ENCODE assay signal across 16 cellular contexts in genomic region chr16:21104124-21104860, GRCh38. TPM values are rescaled to one million over a fixed set of nuclear protein-coding genes. Genes with fewer than 3 reads are reported as not detected.
DNase-seq lines count a peak whose midpoint lies in the region; ATAC-seq and TF ChIP-seq lines count a peak whose summit lies in the region.
"Had no signal": no experiment of that assay in that cellular context is flagged by ENCODE, and none has a peak within 500 bp of the region (broad histone marks: within the 10 kb centered on the region; RNA-seq: fewer than 3 reads in every experiment).

No MANE protein-coding gene starts in this region.

- H3K27me3 ChIP-seq in heart left ventricle (no peaks in the 10 kb centered on the region), esophagus squamous epithelium (peaks cover 0 to 25% (median 0%) of the 10 kb centered on the region in 4 donors)
- H3K27me3 ChIP-seq: SJSA1, upper lobe of right lung had no signal

- peak overlapping the region in 2 of 12 donors; percentile 15 to 29 for H3K27ac ChIP-seq in heart left ventricle
- no peak overlapping the region for H3K27ac ChIP-seq in esophagus squamous epithelium
- H3K27ac ChIP-seq: SJSA1, upper lobe of right lung had no signal

- H3K36me3 ChIP-seq in heart left ventricle, result no peaks in the 10 kb centered on the region
- no peaks in the 10 kb centered on the region for H3K36me3 ChIP-seq in esophagus squamous epithelium
- H3K36me3 ChIP-seq: SJSA1, upper lobe of right lung had no signal

- TF ChIP-seq CTCF in heart left ventricle (IDR thresholded peaks at IDR 0.05) (no peak), esophagus squamous epithelium (IDR thresholded peaks at IDR 0.05) (no peak)

- no peaks in the 10 kb centered on the region for H3K9me3 ChIP-seq in heart left ventricle
- H3K9me3 ChIP-seq in esophagus squamous epithelium, result no peaks in the 10 kb centered on the region
- H3K9me3 ChIP-seq: SJSA1, upper lobe of right lung had no signal

- peaks cover 0 to 9% (median 0%) of the 10 kb centered on the region in 12 donors for H3K4me1 ChIP-seq in heart left ventricle
- H3K4me1 ChIP-seq in esophagus squamous epithelium, result no peaks in the 10 kb centered on the region
- H3K4me1 ChIP-seq: upper lobe of right lung had no signal

- ATAC-seq in heart left ventricle (peak in 3 of 4 donors; percentile 41 to 65 (median 46)), left cardiac atrium (no peak), HG02623 (IDR thresholded peaks at IDR 0.05; ENCODE audit: unreplicated experiment) (no peak)
- ATAC-seq: activated T-cell treated with anti-CD3 and anti-CD28 coated beads, Interleukin-2, amount 50 U/mL, for 4 hours; natural killer cell; upper lobe of right lung had no signal

- WGBS in heart left ventricle, 4 donors, result 40 to 63% (median 48%) methylated on average over 8 of the region's 8 CpGs
- WGBS in esophagus squamous epithelium, 2 donors, result 47 to 58% methylated on average over 8 of the region's 8 CpGs

- intact Hi-C loops in heart left ventricle (cut with DNase I) (no loop called here), left cardiac atrium (cut with DNase I) (no loop called here), esophagus squamous epithelium (cut with DNase I) (no loop called here)

- H3K4me3 ChIP-seq in heart left ventricle (no peak overlapping the region), esophagus squamous epithelium (no peak overlapping the region)
- H3K4me3 ChIP-seq: SJSA1, upper lobe of right lung had no signal

- DNase-seq in heart left ventricle, result no peak
- DNase-seq in left cardiac atrium, result no peak
- DNase-seq in SW480 (ENCODE audit: low spot score), result peak; percentile 6
- peak; percentile 52 for DNase-seq in glomerular endothelial cell (ENCODE audit: extremely low read depth, low read depth, low spot score)
- DNase-seq in smooth muscle cell of the brain vasculature (ENCODE audit: low read depth, low spot score), result peak; percentile 51
- DNase-seq in esophagus squamous epithelium (lab: John Stamatoyannopoulos, UW), result no peak
- no peak for DNase-seq in NCI-H2196 treated with DMSO at 0.1 percent for 48 hours (lab: John Stamatoyannopoulos, UW; ENCODE audit: unreplicated experiment)
- DNase-seq: activated CD4-positive, CD25-positive, alpha-beta regulatory T cell; activated T-cell treated with anti-CD3 and anti-CD28 coated beads, Interleukin-2, amount 50 U/mL, for 4 hours; DND-41; natural killer cell; NCI-H526 treated with DMSO at 0.1 percent for 48 hours; upper lobe of right lung had no signal

- no peak for TF ChIP-seq POLR2A in heart left ventricle (IDR thresholded peaks at IDR 0.05)
- no peak for TF ChIP-seq POLR2A in esophagus squamous epithelium (IDR thresholded peaks at IDR 0.05)

RNA-seq across cellular contexts. Expression of gene DNAH3, which starts 46.4 kb away (rescaled TPM):
- total RNA-seq in heart left ventricle (1 to 10 TPM in 4 of 9 donors, under 1 TPM in 5; 0.30 to 2.0 (median 0.97) TPM), left cardiac atrium (under 1 TPM in 1 of 2 donors, not detected in 1; 0.21 TPM), glomerular endothelial cell (not detected in 2 replicates), esophagus squamous epithelium (under 1 TPM in 2 of 4 donors, not detected in 2; 0.57 TPM)
- polyA plus RNA-seq in heart left ventricle, result under 1 TPM; 0.01 to 0.46 TPM
- total RNA-seq: activated T-cell treated with anti-CD3 and anti-CD28 coated beads, Interleukin-2, amount 50 U/mL, for 4 hours; epithelial cell of proximal tubule; natural killer cell had no signal

RNA-seq across cellular contexts. Expression of gene LDAF1, which starts 54.2 kb away (rescaled TPM):
- total RNA-seq in heart left ventricle, result 100 to 1,000 TPM in 7 of 9 donors, 10 to 100 TPM in 2; 87.0 to 334 (median 162) TPM
- polyA plus RNA-seq in heart left ventricle, result 10 to 100 TPM; 31.0 to 46.3 TPM
- 10 to 100 TPM; 36.4 to 58.5 TPM for total RNA-seq in left cardiac atrium
- total RNA-seq in glomerular endothelial cell, result 33.3 and 67.4 TPM in 2 replicates
- total RNA-seq in esophagus squamous epithelium, result 100 to 1,000 TPM in 3 of 4 donors, 10 to 100 TPM in 1; 46.3 to 137 (median 111) TPM

Comparison
In these comparisons a context has a peak if more than half of its experiments do, and no peak if none do; other contexts are left out.
1. ATAC-seq: peak in heart left ventricle (3 of 4); none in left cardiac atrium (0 of 2) and HG02623 (single experiment).
2. DNase-seq: peak in SW480 (single experiment), glomerular endothelial cell (single experiment) and smooth muscle cell of the brain vasculature (single experiment); none in heart left ventricle (0 of 5), left cardiac atrium (single experiment), esophagus squamous epithelium (single experiment) and NCI-H2196 treated with DMSO at 0.1 percent for 48 hours (single experiment).